18 cellular contexts compared by ENCODE assay signal in genomic region chr4:101833455-101833854, GRCh38.
"Had no signal": no experiment of that assay in that cellular context is flagged by ENCODE, and none has a peak within 500 bp of the region (broad histone marks: within the 10 kb centered on the region; RNA-seq: fewer than 3 reads in every experiment).

No MANE protein-coding gene starts in this region.

- H3K4me3 ChIP-seq: coronary artery, gastrocnemius medialis, heart right ventricle, left ventricle myocardium inferior, skin epidermis, tibial artery, vagina had no signal

- H3K36me3 Mint-ChIP-seq: activated naive CD4-positive, alpha-beta T cell treated with anti-CD3 and anti-CD28 coated beads, Interleukin-2, amount 10 ng/mL, durations not matched to agents 7 days and 5 days; mesothelial cell of epicardium; WTC11 had no signal

- H3K4me1 Mint-ChIP-seq: activated CD4-positive, alpha-beta T cell treated with anti-CD3 and anti-CD28 coated beads, Interleukin-2, amount 10 ng/mL, durations not matched to agents 7 days and 5 days; activated naive CD4-positive, alpha-beta T cell treated with anti-CD3 and anti-CD28 coated beads, Interleukin-2, amount 10 ng/mL, durations not matched to agents 7 days and 5 days had no signal

- H3K4me3 Mint-ChIP-seq: activated CD4-positive, alpha-beta T cell treated with anti-CD3 and anti-CD28 coated beads, Interleukin-2, amount 10 ng/mL, durations not matched to agents 7 days and 5 days; activated naive CD4-positive, alpha-beta T cell treated with anti-CD3 and anti-CD28 coated beads, Interleukin-2, amount 10 ng/mL, durations not matched to agents 7 days and 5 days; mesothelial cell of epicardium; WTC11 had no signal

- H3K27ac Mint-ChIP-seq: activated CD4-positive, alpha-beta T cell treated with anti-CD3 and anti-CD28 coated beads, Interleukin-2, amount 10 ng/mL, durations not matched to agents 7 days and 5 days; activated naive CD4-positive, alpha-beta T cell treated with anti-CD3 and anti-CD28 coated beads, Interleukin-2, amount 10 ng/mL, durations not matched to agents 7 days and 5 days; activated T-helper 2 cell treated with anti-CD3 and anti-CD28 coated beads, Interferon-gamma antibody, Interleukin-2, Interleukin-4, amounts not matched to agents 10 μg/mL and 5 μg/mL and 100 μg/mL, durations not matched to agents 14 hours and 24 hours and 36 hours; mesothelial cell of epicardium; WTC11 had no signal

- H3K4me1 ChIP-seq: gastrocnemius medialis, left ventricle myocardium inferior, tibial artery, vagina had no signal

- DNase-seq: activated CD4-positive, alpha-beta T cell treated with anti-CD3 and anti-CD28 coated beads, Interleukin-2, amount 10 ng/mL, durations not matched to agents 7 days and 5 days; activated naive CD4-positive, alpha-beta T cell treated with anti-CD3 and anti-CD28 coated beads, Interleukin-2, amount 10 ng/mL, durations not matched to agents 7 days and 5 days; activated T-cell treated with anti-CD3 and anti-CD28 coated beads for 4 hours; caudate nucleus; effector memory CD4-positive, alpha-beta T cell; gastrocnemius medialis; heart right ventricle; islet precursor cell; left ventricle myocardium inferior; T-helper 9 cell; tibial artery had no signal

- H3K36me3 ChIP-seq: gastrocnemius medialis, heart right ventricle, left ventricle myocardium inferior, neutrophil, tibial artery, vagina had no signal

- H3K27ac ChIP-seq: coronary artery, gastrocnemius medialis, heart right ventricle, left ventricle myocardium inferior, neutrophil, skin epidermis, tibial artery, vagina had no signal

- H3K27me3 ChIP-seq: gastrocnemius medialis, heart right ventricle, neutrophil, tibial artery, vagina had no signal

- H3K9me3 ChIP-seq: gastrocnemius medialis, heart right ventricle, left ventricle myocardium inferior, neutrophil, tibial artery, vagina had no signal

- H3K9me3 Mint-ChIP-seq: activated CD4-positive, alpha-beta T cell treated with anti-CD3 and anti-CD28 coated beads, Interleukin-2, amount 10 ng/mL, durations not matched to agents 7 days and 5 days; activated naive CD4-positive, alpha-beta T cell treated with anti-CD3 and anti-CD28 coated beads, Interleukin-2, amount 10 ng/mL, durations not matched to agents 7 days and 5 days; activated T-helper 2 cell treated with anti-CD3 and anti-CD28 coated beads, Interferon-gamma antibody, Interleukin-2, Interleukin-4, amounts not matched to agents 10 μg/mL and 5 μg/mL and 100 μg/mL, durations not matched to agents 14 hours and 24 hours and 36 hours; mesothelial cell of epicardium; WTC11 had no signal

- ATAC-seq: gastrocnemius medialis, WTC11 had no signal
